ENCODE assay signal across 2 cellular contexts in genomic region chr2:78541451-78542267, GRCh38.
TF ChIP-seq lines count a peak whose summit lies in the region.

No MANE protein-coding gene starts in this region.

TF ChIP-seq in HepG2, 621 proteins besides CTCF, POLR2A, EP300 and RAD21 (continued from another document and continues in another):
- TF ChIP-seq, protein P1, sequence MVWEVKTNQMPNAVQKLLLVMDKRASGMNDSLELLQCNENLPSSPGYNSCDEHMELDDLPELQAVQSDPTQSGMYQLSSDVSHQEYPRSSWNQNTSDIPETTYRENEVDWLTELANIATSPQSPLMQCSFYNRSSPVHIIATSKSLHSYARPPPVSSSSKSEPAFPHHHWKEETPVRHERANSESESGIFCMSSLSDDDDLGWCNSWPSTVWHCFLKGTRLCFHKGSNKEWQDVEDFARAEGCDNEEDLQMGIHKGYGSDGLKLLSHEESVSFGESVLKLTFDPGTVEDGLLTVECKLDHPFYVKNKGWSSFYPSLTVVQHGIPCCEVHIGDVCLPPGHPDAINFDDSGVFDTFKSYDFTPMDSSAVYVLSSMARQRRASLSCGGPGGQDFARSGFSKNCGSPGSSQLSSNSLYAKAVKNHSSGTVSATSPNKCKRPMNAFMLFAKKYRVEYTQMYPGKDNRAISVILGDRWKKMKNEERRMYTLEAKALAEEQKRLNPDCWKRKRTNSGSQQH (CRISPR knock-in tag; IDR thresholded peaks at IDR 0.05; ENCODE audit: low read depth) = peak; percentile 83
- TF ChIP-seq, protein P2, sequence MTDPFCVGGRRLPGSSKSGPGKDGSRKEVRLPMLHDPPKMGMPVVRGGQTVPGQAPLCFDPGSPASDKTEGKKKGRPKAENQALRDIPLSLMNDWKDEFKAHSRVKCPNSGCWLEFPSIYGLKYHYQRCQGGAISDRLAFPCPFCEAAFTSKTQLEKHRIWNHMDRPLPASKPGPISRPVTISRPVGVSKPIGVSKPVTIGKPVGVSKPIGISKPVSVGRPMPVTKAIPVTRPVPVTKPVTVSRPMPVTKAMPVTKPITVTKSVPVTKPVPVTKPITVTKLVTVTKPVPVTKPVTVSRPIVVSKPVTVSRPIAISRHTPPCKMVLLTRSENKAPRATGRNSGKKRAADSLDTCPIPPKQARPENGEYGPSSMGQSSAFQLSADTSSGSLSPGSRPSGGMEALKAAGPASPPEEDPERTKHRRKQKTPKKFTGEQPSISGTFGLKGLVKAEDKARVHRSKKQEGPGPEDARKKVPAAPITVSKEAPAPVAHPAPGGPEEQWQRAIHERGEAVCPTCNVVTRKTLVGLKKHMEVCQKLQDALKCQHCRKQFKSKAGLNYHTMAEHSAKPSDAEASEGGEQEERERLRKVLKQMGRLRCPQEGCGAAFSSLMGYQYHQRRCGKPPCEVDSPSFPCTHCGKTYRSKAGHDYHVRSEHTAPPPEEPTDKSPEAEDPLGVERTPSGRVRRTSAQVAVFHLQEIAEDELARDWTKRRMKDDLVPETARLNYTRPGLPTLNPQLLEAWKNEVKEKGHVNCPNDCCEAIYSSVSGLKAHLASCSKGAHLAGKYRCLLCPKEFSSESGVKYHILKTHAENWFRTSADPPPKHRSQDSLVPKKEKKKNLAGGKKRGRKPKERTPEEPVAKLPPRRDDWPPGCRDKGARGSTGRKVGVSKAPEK (CRISPR knock-in tag; IDR thresholded peaks at IDR 0.05; ENCODE audit: borderline replicate concordance) = no peak; the same call in 1 of the 2 replicates
- TF ChIP-seq ZNF781 (CRISPR knock-in tag; IDR thresholded peaks at IDR 0.05; ENCODE audit: borderline replicate concordance, not compliant biosample characterization) (peak; percentile 85), KLF6 (CRISPR knock-in tag; IDR thresholded peaks at IDR 0.05) (peak; percentile 88; the same call in 1 of the 2 replicates), POGK (CRISPR knock-in tag; conservative IDR thresholded peaks at IDR 0.05) (peak; percentile 79; the same call in 1 of the 2 replicates), SALL2 (CRISPR knock-in tag; IDR thresholded peaks at IDR 0.05) (peak; percentile 33; the same call in 1 of the 2 replicates), ZGPAT (CRISPR knock-in tag; IDR thresholded peaks at IDR 0.05) (peak; percentile 86), SKI (IDR thresholded peaks at IDR 0.05; ENCODE audit: partially characterized antibody) (no peak), KLF16 (CRISPR knock-in tag; IDR thresholded peaks at IDR 0.05) (peak in 1 of 2 experiments; percentile 91; a peak in 2 of 4 replicates), ZNF335 (CRISPR knock-in tag; IDR thresholded peaks at IDR 0.05) (peak; percentile 89), NFIB (CRISPR knock-in tag; IDR thresholded peaks at IDR 0.05; ENCODE audit: borderline replicate concordance) (no peak), CHCHD3 (CRISPR knock-in tag; IDR thresholded peaks at IDR 0.05) (no peak), DMAP1 (CRISPR knock-in tag; IDR thresholded peaks at IDR 0.05) (peak; percentile 98), NFE2L2 (IDR thresholded peaks at IDR 0.05; ENCODE audit: low read length) (peak; percentile 98), EHMT2 (IDR thresholded peaks at IDR 0.05; ENCODE audit: borderline replicate concordance, low read depth, low read length) (peak; percentile 94; the same call in 1 of the 2 replicates), ZNF251 (CRISPR knock-in tag; IDR thresholded peaks at IDR 0.05) (no peak), ZEB1 (IDR thresholded peaks at IDR 0.05; ENCODE audit: insufficient replicate concordance, low read depth) (peak; percentile 54), ZFAT (CRISPR knock-in tag; conservative IDR thresholded peaks at IDR 0.05) (no peak; the same call in 1 of the 2 replicates), GATAD2A (CRISPR knock-in tag; IDR thresholded peaks at IDR 0.05) (peak; percentile 80), AGO2 (optimal IDR thresholded peaks at IDR 0.05; ENCODE audit: low read depth, low read length) (no peak)
- TF ChIP-seq, protein P3, sequence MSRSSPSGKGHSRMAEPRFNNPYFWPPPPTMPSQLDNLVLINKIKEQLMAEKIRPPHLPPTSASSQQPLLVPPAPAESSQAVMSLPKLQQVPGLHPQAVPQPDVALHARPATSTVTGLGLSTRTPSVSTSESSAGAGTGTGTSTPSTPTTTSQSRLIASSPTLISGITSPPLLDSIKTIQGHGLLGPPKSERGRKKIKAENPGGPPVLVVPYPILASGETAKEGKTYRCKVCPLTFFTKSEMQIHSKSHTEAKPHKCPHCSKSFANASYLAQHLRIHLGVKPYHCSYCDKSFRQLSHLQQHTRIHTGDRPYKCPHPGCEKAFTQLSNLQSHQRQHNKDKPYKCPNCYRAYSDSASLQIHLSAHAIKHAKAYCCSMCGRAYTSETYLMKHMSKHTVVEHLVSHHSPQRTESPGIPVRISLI (CRISPR knock-in tag; IDR thresholded peaks at IDR 0.05; ENCODE audit: borderline replicate concordance) = no peak
- TF ChIP-seq, protein P4, sequence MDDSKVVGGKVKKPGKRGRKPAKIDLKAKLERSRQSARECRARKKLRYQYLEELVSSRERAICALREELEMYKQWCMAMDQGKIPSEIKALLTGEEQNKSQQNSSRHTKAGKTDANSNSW (CRISPR knock-in tag; IDR thresholded peaks at IDR 0.05; ENCODE audit: borderline replicate concordance) = no peak

TF ChIP-seq in K562, 482 proteins besides CTCF, POLR2A, EP300 and RAD21 (continued from another document and continues in another):
- no peak for TF ChIP-seq ZBTB26 (CRISPR knock-in tag; IDR thresholded peaks at IDR 0.05)
- TF ChIP-seq ZNF175 (CRISPR knock-in tag; IDR thresholded peaks at IDR 0.05; ENCODE audit: low read depth) = 0 out of 2 replicates have a peak, but pooled peaks have one; percentile 25
- TF ChIP-seq SMARCA5 (IDR thresholded peaks at IDR 0.05) = no peak
- TF ChIP-seq, protein P5, sequence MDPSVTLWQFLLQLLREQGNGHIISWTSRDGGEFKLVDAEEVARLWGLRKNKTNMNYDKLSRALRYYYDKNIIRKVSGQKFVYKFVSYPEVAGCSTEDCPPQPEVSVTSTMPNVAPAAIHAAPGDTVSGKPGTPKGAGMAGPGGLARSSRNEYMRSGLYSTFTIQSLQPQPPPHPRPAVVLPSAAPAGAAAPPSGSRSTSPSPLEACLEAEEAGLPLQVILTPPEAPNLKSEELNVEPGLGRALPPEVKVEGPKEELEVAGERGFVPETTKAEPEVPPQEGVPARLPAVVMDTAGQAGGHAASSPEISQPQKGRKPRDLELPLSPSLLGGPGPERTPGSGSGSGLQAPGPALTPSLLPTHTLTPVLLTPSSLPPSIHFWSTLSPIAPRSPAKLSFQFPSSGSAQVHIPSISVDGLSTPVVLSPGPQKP (CRISPR knock-in tag; IDR thresholded peaks at IDR 0.05) = no peak
- peak; percentile 67 for TF ChIP-seq ELF1 (tag; IDR thresholded peaks at IDR 0.05)
- TF ChIP-seq TFAP4 (CRISPR knock-in tag; IDR thresholded peaks at IDR 0.05; ENCODE audit: borderline replicate concordance) = peak; percentile 53; the same call in 1 of the 2 replicates
- TF ChIP-seq TOE1 (IDR thresholded peaks at IDR 0.05; ENCODE audit: borderline replicate concordance) = no peak
- TF ChIP-seq TOE1 (CRISPR knock-in tag; IDR thresholded peaks at IDR 0.05; ENCODE audit: borderline replicate concordance, low read depth) = no peak
- no peak for TF ChIP-seq ZNF76 (CRISPR knock-in tag; IDR thresholded peaks at IDR 0.05; ENCODE audit: borderline replicate concordance)
- TF ChIP-seq BCL6 (CRISPR knock-in tag; IDR thresholded peaks at IDR 0.05) = no peak
- peak in 1 of 2 experiments; percentile 53; a peak in 2 of 4 replicates for TF ChIP-seq SRF (CRISPR knock-in tag; IDR thresholded peaks at IDR 0.05)
- TF ChIP-seq BCOR (IDR thresholded peaks at IDR 0.05) = no peak
- TF ChIP-seq, protein P6, sequence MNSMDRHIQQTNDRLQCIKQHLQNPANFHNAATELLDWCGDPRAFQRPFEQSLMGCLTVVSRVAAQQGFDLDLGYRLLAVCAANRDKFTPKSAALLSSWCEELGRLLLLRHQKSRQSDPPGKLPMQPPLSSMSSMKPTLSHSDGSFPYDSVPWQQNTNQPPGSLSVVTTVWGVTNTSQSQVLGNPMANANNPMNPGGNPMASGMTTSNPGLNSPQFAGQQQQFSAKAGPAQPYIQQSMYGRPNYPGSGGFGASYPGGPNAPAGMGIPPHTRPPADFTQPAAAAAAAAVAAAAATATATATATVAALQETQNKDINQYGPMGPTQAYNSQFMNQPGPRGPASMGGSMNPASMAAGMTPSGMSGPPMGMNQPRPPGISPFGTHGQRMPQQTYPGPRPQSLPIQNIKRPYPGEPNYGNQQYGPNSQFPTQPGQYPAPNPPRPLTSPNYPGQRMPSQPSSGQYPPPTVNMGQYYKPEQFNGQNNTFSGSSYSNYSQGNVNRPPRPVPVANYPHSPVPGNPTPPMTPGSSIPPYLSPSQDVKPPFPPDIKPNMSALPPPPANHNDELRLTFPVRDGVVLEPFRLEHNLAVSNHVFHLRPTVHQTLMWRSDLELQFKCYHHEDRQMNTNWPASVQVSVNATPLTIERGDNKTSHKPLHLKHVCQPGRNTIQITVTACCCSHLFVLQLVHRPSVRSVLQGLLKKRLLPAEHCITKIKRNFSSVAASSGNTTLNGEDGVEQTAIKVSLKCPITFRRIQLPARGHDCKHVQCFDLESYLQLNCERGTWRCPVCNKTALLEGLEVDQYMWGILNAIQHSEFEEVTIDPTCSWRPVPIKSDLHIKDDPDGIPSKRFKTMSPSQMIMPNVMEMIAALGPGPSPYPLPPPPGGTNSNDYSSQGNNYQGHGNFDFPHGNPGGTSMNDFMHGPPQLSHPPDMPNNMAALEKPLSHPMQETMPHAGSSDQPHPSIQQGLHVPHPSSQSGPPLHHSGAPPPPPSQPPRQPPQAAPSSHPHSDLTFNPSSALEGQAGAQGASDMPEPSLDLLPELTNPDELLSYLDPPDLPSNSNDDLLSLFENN (IDR thresholded peaks at IDR 0.05; ENCODE audit: low read depth in 2 of 2, low read length in 2 of 2) = no peak
- TF ChIP-seq, protein P1 (CRISPR knock-in tag; IDR thresholded peaks at IDR 0.05) = no peak
- TF ChIP-seq XRCC5 (IDR thresholded peaks at IDR 0.05; ENCODE audit: low read depth, low read length) = no peak
- TF ChIP-seq SREBF1 (IDR thresholded peaks at IDR 0.05; ENCODE audit: borderline replicate concordance, low read depth, low read length) = no peak
- no peak for TF ChIP-seq ZNF174 (CRISPR knock-in tag; IDR thresholded peaks at IDR 0.05)
- TF ChIP-seq ZBTB1 (CRISPR knock-in tag; IDR thresholded peaks at IDR 0.05; ENCODE audit: borderline replicate concordance, low read depth) = no peak
- peak; percentile 47; the same call in 1 of the 2 replicates for TF ChIP-seq GTF2E2 (tag; IDR thresholded peaks at IDR 0.05)
- TF ChIP-seq CREM (IDR thresholded peaks at IDR 0.05; ENCODE audit: low read depth) = 0 out of 2 replicates have a peak, but pooled peaks have one; percentile 16
- TF ChIP-seq PML (IDR thresholded peaks at IDR 0.05; ENCODE audit: low read length) = 0 out of 2 replicates have a peak, but pooled peaks have one; percentile 41
- TF ChIP-seq, protein P7, sequence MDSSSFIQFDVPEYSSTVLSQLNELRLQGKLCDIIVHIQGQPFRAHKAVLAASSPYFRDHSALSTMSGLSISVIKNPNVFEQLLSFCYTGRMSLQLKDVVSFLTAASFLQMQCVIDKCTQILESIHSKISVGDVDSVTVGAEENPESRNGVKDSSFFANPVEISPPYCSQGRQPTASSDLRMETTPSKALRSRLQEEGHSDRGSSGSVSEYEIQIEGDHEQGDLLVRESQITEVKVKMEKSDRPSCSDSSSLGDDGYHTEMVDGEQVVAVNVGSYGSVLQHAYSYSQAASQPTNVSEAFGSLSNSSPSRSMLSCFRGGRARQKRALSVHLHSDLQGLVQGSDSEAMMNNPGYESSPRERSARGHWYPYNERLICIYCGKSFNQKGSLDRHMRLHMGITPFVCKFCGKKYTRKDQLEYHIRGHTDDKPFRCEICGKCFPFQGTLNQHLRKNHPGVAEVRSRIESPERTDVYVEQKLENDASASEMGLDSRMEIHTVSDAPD (CRISPR knock-in tag; IDR thresholded peaks at IDR 0.05) = no peak
- peak; percentile 72 for TF ChIP-seq JUND (IDR thresholded peaks at IDR 0.05; ENCODE audit: borderline replicate concordance, low read depth, low read length)
- TF ChIP-seq JUND (tag; IDR thresholded peaks at IDR 0.05; ENCODE audit: borderline replicate concordance, low read depth, low read length) = no peak; the same call in 2 of the 3 replicates
- 0 out of 2 replicates have a peak, but pooled peaks have one; percentile 55 for TF ChIP-seq NBN (IDR thresholded peaks at IDR 0.05; ENCODE audit: low read depth)
- TF ChIP-seq, protein P8, sequence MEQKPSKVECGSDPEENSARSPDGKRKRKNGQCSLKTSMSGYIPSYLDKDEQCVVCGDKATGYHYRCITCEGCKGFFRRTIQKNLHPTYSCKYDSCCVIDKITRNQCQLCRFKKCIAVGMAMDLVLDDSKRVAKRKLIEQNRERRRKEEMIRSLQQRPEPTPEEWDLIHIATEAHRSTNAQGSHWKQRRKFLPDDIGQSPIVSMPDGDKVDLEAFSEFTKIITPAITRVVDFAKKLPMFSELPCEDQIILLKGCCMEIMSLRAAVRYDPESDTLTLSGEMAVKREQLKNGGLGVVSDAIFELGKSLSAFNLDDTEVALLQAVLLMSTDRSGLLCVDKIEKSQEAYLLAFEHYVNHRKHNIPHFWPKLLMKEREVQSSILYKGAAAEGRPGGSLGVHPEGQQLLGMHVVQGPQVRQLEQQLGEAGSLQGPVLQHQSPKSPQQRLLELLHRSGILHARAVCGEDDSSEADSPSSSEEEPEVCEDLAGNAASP (IDR thresholded peaks at IDR 0.05) = no peak
- no peak for TF ChIP-seq CREB5 (CRISPR knock-in tag; IDR thresholded peaks at IDR 0.05)
